Comparison of ENCODE assay signal across 10 cellular contexts in the genomic region with DNA sequence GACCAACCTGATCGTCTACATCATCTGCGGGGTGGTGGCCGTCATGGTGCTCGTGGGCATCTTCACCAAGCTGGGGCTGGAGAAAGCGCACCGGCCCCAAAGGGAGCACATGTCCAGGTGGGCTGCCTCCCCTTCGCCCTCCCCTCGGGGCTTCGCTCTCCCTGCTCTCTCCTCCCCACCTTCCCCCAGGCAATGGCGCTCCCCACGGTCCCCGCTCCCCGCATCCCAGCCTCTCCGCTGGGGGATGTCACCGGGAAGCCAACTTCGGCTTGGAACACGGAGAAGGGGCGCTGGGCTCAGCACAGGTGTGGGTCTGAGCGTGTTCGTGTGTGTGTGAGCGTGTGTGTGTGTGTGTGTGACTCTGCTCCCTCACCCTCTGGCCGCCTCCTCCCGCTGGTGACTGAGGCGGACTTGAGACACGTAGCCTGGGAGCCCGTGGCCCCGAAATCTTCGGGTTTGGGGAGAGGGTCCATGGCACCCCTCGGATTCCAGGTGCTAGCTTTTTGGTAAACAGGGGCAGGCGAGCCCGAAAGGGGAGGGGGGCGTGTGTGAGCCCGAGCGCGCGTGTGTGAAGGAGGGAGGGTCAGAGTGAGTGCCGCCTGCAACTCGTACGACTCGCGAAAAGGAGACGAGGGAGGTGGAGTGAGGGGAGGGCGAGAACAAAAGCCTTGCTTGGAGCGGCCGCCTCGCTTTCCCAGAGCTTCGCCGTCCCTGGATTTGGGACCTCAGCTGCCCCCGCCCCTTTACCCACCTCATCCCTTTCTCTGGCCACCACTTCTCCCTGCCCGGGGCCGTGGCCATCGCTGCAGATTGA. TPM values are rescaled to one million over a fixed set of nuclear protein-coding genes. Genes with fewer than 3 reads are reported as not detected.
DNase-seq lines count a peak whose midpoint lies in the region; TF ChIP-seq lines count a peak whose summit lies in the region.
"Had no signal": no experiment of that assay in that cellular context is flagged by ENCODE, and none has a peak within 500 bp of the region (broad histone marks: within the 10 kb centered on the region; RNA-seq: fewer than 3 reads in every experiment).

No MANE protein-coding gene starts in this region.

- peaks cover 21% of the 10 kb centered on the region for H3K27me3 Mint-ChIP-seq in Caco-2 (ENCODE audit: insufficient read depth, unreplicated experiment)
- H3K27me3 Mint-ChIP-seq in nephron progenitor cell (ENCODE audit: low read depth, poor library complexity): peaks cover 70% of the 10 kb centered on the region

- no peak overlapping the region for H3K4me3 ChIP-seq in Caco-2 (ENCODE audit: low read depth, low read length)
- H3K4me3 ChIP-seq in HUES6 (ENCODE audit: low read depth, low read length): peak overlapping the region; percentile 88
- peak overlapping the region; percentile 62 for H3K4me3 ChIP-seq in coronary artery
- H3K4me3 ChIP-seq: mucosa of descending colon had no signal

- H3K36me3 ChIP-seq in Caco-2 (ENCODE audit: control insufficient read depth, insufficient read depth, low read length) (no peaks in the 10 kb centered on the region), HUES6 (ENCODE audit: control insufficient read depth, insufficient read depth, low read length) (no peaks in the 10 kb centered on the region)

- H3K36me3 Mint-ChIP-seq in Caco-2 (ENCODE audit: insufficient read depth, unreplicated experiment) (no peaks in the 10 kb centered on the region), nephron progenitor cell (ENCODE audit: low read depth) (no peaks in the 10 kb centered on the region)

- H3K9ac ChIP-seq in HUES6 (ENCODE audit: low read length): peak overlapping the region; percentile 76

- H3K4me3 Mint-ChIP-seq in Caco-2 (ENCODE audit: unreplicated experiment): peak overlapping the region; percentile 53
- peak overlapping the region; percentile 82 for H3K4me3 Mint-ChIP-seq in nephron progenitor cell

- TF ChIP-seq CTCF in Caco-2 (IDR thresholded peaks at IDR 0.05; ENCODE audit: insufficient read depth in 1 of 2, low read depth in 1 of 2, low read length in 1 of 2, severe bottlenecking in 1 of 2, unreplicated experiment in 1 of 2) (no peak), coronary artery (IDR thresholded peaks at IDR 0.05) (no peak), nephron progenitor cell (IDR thresholded peaks at IDR 0.05) (no peak)

- intact Hi-C loops in Caco-2 (cut with micrococcal nuclease; ENCODE audit: unreplicated experiment): no loop called here

- H3K27ac Mint-ChIP-seq in Caco-2 (ENCODE audit: unreplicated experiment): no peak overlapping the region
- H3K27ac Mint-ChIP-seq in nephron progenitor cell: no peak overlapping the region

- DNase-seq in Caco-2 (no peak), coronary artery (ENCODE audit: low spot score) (no peak), nephron progenitor cell (peak; percentile 34), RKO (ENCODE audit: low spot score) (no peak), NCI-H1092 treated with DMSO at 0.1 percent for 48 hours (lab: John Stamatoyannopoulos, UW) (no peak), cerebellar cortex (ENCODE audit: low spot score) (no peak)
- no peak for DNase-seq in stimulated activated CD4-positive, alpha-beta T cell treated with anti-CD3 and anti-CD28 coated beads, Interleukin-4, amount 100 ng/mL, for 4 hours
- DNase-seq: mucosa of descending colon, SHP77 treated with DMSO at 0.1 percent for 48 hours had no signal

- H3K9me3 ChIP-seq in Caco-2 (no peaks in the 10 kb centered on the region), HUES6 (ENCODE audit: control insufficient read depth, insufficient read depth, low read depth, low read length) (no peaks in the 10 kb centered on the region)
- H3K9me3 ChIP-seq: mucosa of descending colon had no signal

- no peaks in the 10 kb centered on the region; the same call in none of the 2 replicates for H3K27me3 ChIP-seq in Caco-2 (replicated peaks; ENCODE audit: control insufficient read depth, insufficient read depth, low read length)
- peaks cover 52% of the 10 kb centered on the region for H3K27me3 ChIP-seq in HUES6 (ENCODE audit: control insufficient read depth, insufficient read depth, low read length)

- POLR2A ChIA-PET in Caco-2 (lab: Charles Lee): no interaction called here

- H3K27ac ChIP-seq in HUES6 (ENCODE audit: low read depth, low read length): no peak overlapping the region
- H3K27ac ChIP-seq in coronary artery: no peak overlapping the region

- no peaks in the 10 kb centered on the region for H3K4me1 Mint-ChIP-seq in Caco-2 (ENCODE audit: low read depth, unreplicated experiment)
- peaks cover 23% of the 10 kb centered on the region for H3K4me1 Mint-ChIP-seq in nephron progenitor cell

- H3K4me1 ChIP-seq in Caco-2: no peaks in the 10 kb centered on the region
- peaks cover 28% of the 10 kb centered on the region for H3K4me1 ChIP-seq in HUES6 (ENCODE audit: control insufficient read depth, insufficient read depth, low read length)

- H3K9me3 Mint-ChIP-seq in Caco-2 (ENCODE audit: unreplicated experiment): no peaks in the 10 kb centered on the region
- no peaks in the 10 kb centered on the region for H3K9me3 Mint-ChIP-seq in nephron progenitor cell

- CTCF ChIA-PET in Caco-2 (lab: Charles Lee): no interaction called here

- BruUV-seq in Caco-2 (replicated peaks; lab: Mats Ljungman, UMichigan): no TSS peak

RNA-seq across cellular contexts. Expression of gene SHISA9, which starts 1.3 kb away (rescaled TPM):
- total RNA-seq in Caco-2 (2022): 0.29 and 0.60 TPM in 2 replicates
